In the genomic region with DNA sequence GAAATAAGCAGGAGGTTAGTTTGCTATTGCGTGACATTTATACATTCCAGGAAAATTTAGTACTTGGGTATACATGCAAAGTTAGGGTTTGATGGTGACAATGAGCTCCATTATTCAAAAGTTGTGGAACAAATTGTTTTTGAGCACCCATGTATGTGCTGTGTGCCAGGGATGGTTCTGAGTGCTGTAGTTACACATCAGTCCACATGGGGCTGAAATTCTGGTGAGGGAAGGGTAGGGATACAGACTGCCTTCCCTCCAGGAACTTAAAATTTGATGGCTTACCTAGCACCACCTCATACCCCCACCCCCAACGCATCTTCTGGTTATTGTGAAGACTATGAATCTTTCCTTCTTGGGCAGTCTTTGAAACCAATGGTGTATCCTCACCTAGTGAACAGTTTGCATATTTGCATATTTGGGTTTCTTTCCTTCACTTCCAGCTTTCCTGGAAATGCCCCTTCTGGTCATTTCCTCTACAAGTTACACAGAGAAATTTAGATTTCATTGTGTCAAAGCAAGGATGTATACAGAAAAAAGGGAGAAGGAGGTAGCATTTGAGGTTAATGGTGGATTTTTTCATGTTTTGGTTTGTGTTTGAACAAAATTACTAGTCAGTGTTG, we compare ENCODE assay signal across 8 cellular contexts.
A peak's percentile ranks its signal among the peaks of the same experiment; 100 is the strongest.
DNase-seq lines count a peak whose midpoint lies in the region; ATAC-seq and TF ChIP-seq lines count a peak whose summit lies in the region.

No MANE protein-coding gene starts in this region.

- H3K36me3 ChIP-seq in fibroblast of lung (ENCODE audit: control insufficient read depth, insufficient read depth, low read length) (peaks cover 2% of the 10 kb centered on the region), skeletal muscle tissue (ENCODE audit: control insufficient read depth in 3 of 3, insufficient read depth in 3 of 3, low read length in 3 of 3) (peaks cover 0 to 2% (median 0%) of the 10 kb centered on the region in 3 donors)

- H3K27me3 ChIP-seq in fibroblast of lung (ENCODE audit: control insufficient read depth, insufficient read depth, low read length) (no peaks in the 10 kb centered on the region), skeletal muscle tissue (ENCODE audit: control insufficient read depth in 3 of 3, insufficient read depth in 3 of 3, low read length in 3 of 3) (peaks cover 0 to 6% (median 0%) of the 10 kb centered on the region in 3 donors)

- H3K9me3 ChIP-seq in fibroblast of lung (ENCODE audit: control insufficient read depth, insufficient read depth, low read depth, low read length) (no peaks in the 10 kb centered on the region), skeletal muscle tissue (ENCODE audit: control insufficient read depth in 3 of 3, low read length in 3 of 3) (no peaks in the 10 kb centered on the region)

- H3K27ac ChIP-seq in fibroblast of lung (ENCODE audit: insufficient read depth, low read length) (peak overlapping the region; percentile 98), skeletal muscle tissue (ENCODE audit: low read depth, low read length) (peak overlapping the region; percentile 88)

- peaks cover 15% of the 10 kb centered on the region for H3K4me1 ChIP-seq in fibroblast of lung (ENCODE audit: control insufficient read depth, extremely low read depth, insufficient read depth, low read length)
- H3K4me1 ChIP-seq in skeletal muscle tissue (ENCODE audit: control insufficient read depth in 3 of 3, insufficient read depth in 3 of 3, low read length in 3 of 3), result peaks cover 21 to 25% (median 22%) of the 10 kb centered on the region in 3 donors

- H3K4me2 ChIP-seq in fibroblast of lung (ENCODE audit: extremely low read depth, insufficient read depth, low read length), result peak overlapping the region; percentile 91

- H2AFZ ChIP-seq in fibroblast of lung (ENCODE audit: low read length), result no peak overlapping the region

- no peaks in the 10 kb centered on the region for H4K20me1 ChIP-seq in fibroblast of lung (ENCODE audit: control insufficient read depth, extremely low read depth, insufficient read depth, low read length)

- ATAC-seq in HG03442 (IDR thresholded peaks at IDR 0.05; ENCODE audit: unreplicated experiment) (no peak), HG03097 (IDR thresholded peaks at IDR 0.05; ENCODE audit: low FRiP score, unreplicated experiment) (no peak)

- peaks cover 57% of the 10 kb centered on the region for H3K79me2 ChIP-seq in fibroblast of lung (ENCODE audit: control insufficient read depth, insufficient read depth, low read length)

- H3K9ac ChIP-seq in fibroblast of lung (ENCODE audit: insufficient read depth, low read length) (peak overlapping the region; percentile 3), skeletal muscle tissue (ENCODE audit: low read depth in 1 of 3, low read length in 3 of 3) (no peak overlapping the region)

- peak; percentile 58 to 68 for TF ChIP-seq CTCF in fibroblast of lung (conservative IDR thresholded peaks at IDR 0.05 in 1 of 2, IDR thresholded peaks at IDR 0.05 in 1 of 2; ENCODE audit: low read depth in 1 of 2, low read length in 2 of 2)

- H3K4me3 ChIP-seq in fibroblast of lung (replicated peaks in 1 of 4; ENCODE audit: control extremely low read depth in 1 of 4, insufficient read depth in 1 of 4, low read depth in 3 of 4, low read length in 4 of 4) (peak overlapping the region; percentile 72 to 90 (median 79)), skeletal muscle tissue (ENCODE audit: low read length in 3 of 3) (peak overlapping the region in 1 of 3 donors; percentile 77)

- DNase-seq in DMS53 (lab: John Stamatoyannopoulos, UW), result peak; percentile 60
- no peak for DNase-seq in DMS53 treated with DMSO at 0.1 percent for 48 hours (lab: John Stamatoyannopoulos, UW; ENCODE audit: unreplicated experiment)
- peak; percentile 33 for DNase-seq in NCI-H774 (lab: John Stamatoyannopoulos, UW)
- DNase-seq in fibroblast of lung (ENCODE audit: low read depth in 2 of 2), result peak; percentile 54 to 55
- DNase-seq in activated T-cell treated with anti-CD3 and anti-CD28 coated beads for 4 hours, result no peak

Comparison
In these comparisons a context has a peak if more than half of its experiments do, and no peak if none do; other contexts are left out.
1. DNase-seq: peak in DMS53 (single experiment), NCI-H774 (single experiment) and fibroblast of lung (2 of 2); none in DMS53 treated with DMSO at 0.1 percent for 48 hours (single experiment) and activated T-cell treated with anti-CD3 and anti-CD28 coated beads for 4 hours (single experiment).